Comparison of ENCODE assay signal across 8 cellular contexts in the genomic region with DNA sequence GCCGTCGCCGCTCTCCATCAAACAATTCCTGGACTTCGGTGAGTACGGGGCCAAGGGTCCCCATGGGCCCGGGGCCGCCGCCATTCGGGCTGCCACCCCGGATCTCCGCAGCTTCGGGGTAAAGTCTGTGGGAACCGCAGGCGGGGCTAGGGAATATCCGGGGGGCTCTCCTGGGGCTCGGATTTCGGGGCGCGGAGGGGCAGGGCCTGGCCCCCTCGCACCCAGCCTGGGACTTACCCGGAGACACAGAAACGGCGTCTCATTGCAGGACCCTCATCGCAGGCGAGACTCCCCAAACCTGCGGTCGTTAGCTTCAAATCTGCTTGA. TPM values are rescaled to one million over a fixed set of nuclear protein-coding genes. Genes with fewer than 3 reads are reported as not detected.
DNase-seq lines count a peak whose midpoint lies in the region; ATAC-seq, FAIRE-seq and TF ChIP-seq lines count a peak whose summit lies in the region.

No MANE protein-coding gene starts in this region.

- H3K36me3 ChIP-seq in HepG2 (replicated peaks in 1 of 2; ENCODE audit: control insufficient read depth in 1 of 2, insufficient read depth in 2 of 2, low read length in 2 of 2) = no peaks in the 10 kb centered on the region
- H3K36me3 ChIP-seq in tibial nerve = no peaks in the 10 kb centered on the region

- H3K27me3 ChIP-seq in HepG2 (ENCODE audit: control insufficient read depth in 1 of 2, insufficient read depth in 2 of 2, low read length in 2 of 2) (no peaks in the 10 kb centered on the region), tibial nerve (no peaks in the 10 kb centered on the region)

- TF ChIP-seq CTCF in HepG2 (CRISPR knock-in tag; IDR thresholded peaks at IDR 0.05) (no peak), tibial nerve (IDR thresholded peaks at IDR 0.05) (no peak)

- no peaks in the 10 kb centered on the region for H3K9me3 ChIP-seq in HepG2 (ENCODE audit: low read length)
- H3K9me3 ChIP-seq in tibial nerve = no peaks in the 10 kb centered on the region

- in situ Hi-C loops in HepG2 (cut with HindIII; ENCODE audit: extremely low pct_ligation_motif_present, low pct_unique_long_range_greater_than_20kb) = no loop called here

- peak overlapping the region; percentile 79 for H3K27ac Mint-ChIP-seq in activated naive CD8-positive, alpha-beta T cell treated with anti-CD3 and anti-CD28 coated beads for 36 hours

- H3K27ac ChIP-seq in HepG2 (ENCODE audit: extremely low read length, insufficient read depth, low read length) (no peak overlapping the region), tibial nerve (peak overlapping the region; percentile 47 to 90 (median 86))

- TF ChIP-seq POLR2A in HepG2 (IDR thresholded peaks at IDR 0.05; ENCODE audit: insufficient read depth in 1 of 2, low read depth in 2 of 2, low read length in 2 of 2) (no peak), tibial nerve (IDR thresholded peaks at IDR 0.05) (no peak)

- FAIRE-seq in HepG2 (lab: Jason Lieb, UNC) = no peak

- H3K4me1 ChIP-seq in HepG2 (ENCODE audit: insufficient read depth, low read length) (peaks cover 27% of the 10 kb centered on the region), tibial nerve (peaks cover 0 to 18% (median 0%) of the 10 kb centered on the region in 4 donors)

- peak overlapping the region; percentile 81 for H3K4me3 Mint-ChIP-seq in activated naive CD8-positive, alpha-beta T cell treated with anti-CD3 and anti-CD28 coated beads for 36 hours

- POLR2A ChIA-PET in HepG2 (lab: Yijun Ruan, JAX) = no interaction called here

- 0% methylated on average over 1 of the region's 27 CpGs for WGBS in HepG2 (ENCODE audit: low lambda C conversion rate)
- WGBS in tibial nerve, 2 donors = 10 to 32% methylated on average over 2 to 23 of the region's 27 CpGs

- no peaks in the 10 kb centered on the region for H3K9me3 Mint-ChIP-seq in activated naive CD8-positive, alpha-beta T cell treated with anti-CD3 and anti-CD28 coated beads for 36 hours

- no TSS peak for BruUV-seq in HepG2 (replicated peaks; lab: Mats Ljungman, UMichigan)

- TF ChIP-seq EP300 in HepG2 (IDR thresholded peaks at IDR 0.05; ENCODE audit: low read depth in 2 of 2, low read length in 2 of 2) (no peak), HepG2 (CRISPR knock-in tag; IDR thresholded peaks at IDR 0.05; ENCODE audit: borderline replicate concordance) (no peak), tibial nerve (IDR thresholded peaks at IDR 0.05) (no peak)

- H3K27me3 Mint-ChIP-seq in activated naive CD8-positive, alpha-beta T cell treated with anti-CD3 and anti-CD28 coated beads for 36 hours = no peaks in the 10 kb centered on the region

- peaks cover 5% of the 10 kb centered on the region for H3K36me3 Mint-ChIP-seq in activated naive CD8-positive, alpha-beta T cell treated with anti-CD3 and anti-CD28 coated beads for 36 hours

- H3K4me3 ChIP-seq in HepG2 (replicated peaks in 1 of 3; ENCODE audit: insufficient read depth in 1 of 3, low read depth in 2 of 3, low read length in 3 of 3) = peak overlapping the region; percentile 67 to 80 (median 74)
- H3K4me3 ChIP-seq in tibial nerve = peak overlapping the region; percentile 51 to 83 (median 77)

- H3K4me1 Mint-ChIP-seq in activated naive CD8-positive, alpha-beta T cell treated with anti-CD3 and anti-CD28 coated beads for 36 hours = peaks cover 35% of the 10 kb centered on the region

- peak overlapping the region; percentile 68 for H3K4me2 ChIP-seq in HepG2 (ENCODE audit: low read depth, low read length)

- ATAC-seq in GM19438 (IDR thresholded peaks at IDR 0.05; ENCODE audit: low read depth, unreplicated experiment) (peak; percentile 21), HG03439 (IDR thresholded peaks at IDR 0.05; ENCODE audit: unreplicated experiment) (peak; percentile 29), HepG2 (peak; percentile 8; the same call in 1 of the 3 replicates), HG03139 (IDR thresholded peaks at IDR 0.05; ENCODE audit: unreplicated experiment) (no peak)

- intact Hi-C loops in HepG2 (cut with micrococcal nuclease; ENCODE audit: unreplicated experiment) = loop anchor here (2.0 kb wide), 1 partner anchor 39 kb away; no protein-coding TSS in a partner anchor

- no peaks in the 10 kb centered on the region for H4K20me1 ChIP-seq in HepG2 (ENCODE audit: insufficient read depth, low read length)

- H2AFZ ChIP-seq in HepG2 (ENCODE audit: low read length) = no peak overlapping the region

- no peak for DNase-seq in activated naive CD8-positive, alpha-beta T cell treated with anti-CD3 and anti-CD28 coated beads for 36 hours
- no peak for DNase-seq in HepG2 (ENCODE audit: low spot score)
- no peak for DNase-seq in tibial nerve (ENCODE audit: low spot score in 2 of 2)
- no peak for DNase-seq in Kasumi-1 (lab: John Stamatoyannopoulos, UW)
- DNase-seq in dermis blood vessel endothelial cell = no peak

- TF ChIP-seq RAD21 in HepG2 (CRISPR knock-in tag; IDR thresholded peaks at IDR 0.05) = no peak

- CTCF ChIA-PET in HepG2 (lab: Yijun Ruan, JAX; ENCODE audit: low intra/inter-chr PET ratio, low total read pairs) = no interaction called here

- H3K9ac ChIP-seq in HepG2 (ENCODE audit: insufficient read depth, low read depth, low read length) = peak overlapping the region; percentile 75

- no peaks in the 10 kb centered on the region for H3K79me2 ChIP-seq in HepG2 (ENCODE audit: insufficient read depth, low read length)

TF ChIP-seq in HepG2, 621 proteins besides CTCF, POLR2A, EP300 and RAD21:
- no peak for TF ChIP-seq ZNF343 (CRISPR knock-in tag; IDR thresholded peaks at IDR 0.05)
- no peak for TF ChIP-seq FOSL2 (CRISPR knock-in tag; IDR thresholded peaks at IDR 0.05)
- TF ChIP-seq, protein P1, sequence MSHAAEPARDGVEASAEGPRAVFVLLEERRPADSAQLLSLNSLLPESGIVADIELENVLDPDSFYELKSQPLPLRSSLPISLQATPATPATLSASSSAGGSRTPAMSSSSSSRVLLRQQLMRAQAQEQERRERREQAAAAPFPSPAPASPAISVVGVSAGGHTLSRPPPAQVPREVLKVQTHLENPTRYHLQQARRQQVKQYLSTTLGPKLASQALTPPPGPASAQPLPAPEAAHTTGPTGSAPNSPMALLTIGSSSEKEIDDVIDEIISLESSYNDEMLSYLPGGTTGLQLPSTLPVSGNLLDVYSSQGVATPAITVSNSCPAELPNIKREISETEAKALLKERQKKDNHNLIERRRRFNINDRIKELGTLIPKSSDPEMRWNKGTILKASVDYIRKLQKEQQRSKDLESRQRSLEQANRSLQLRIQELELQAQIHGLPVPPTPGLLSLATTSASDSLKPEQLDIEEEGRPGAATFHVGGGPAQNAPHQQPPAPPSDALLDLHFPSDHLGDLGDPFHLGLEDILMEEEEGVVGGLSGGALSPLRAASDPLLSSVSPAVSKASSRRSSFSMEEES (CRISPR knock-in tag; IDR thresholded peaks at IDR 0.05) = no peak
- TF ChIP-seq, protein P2, sequence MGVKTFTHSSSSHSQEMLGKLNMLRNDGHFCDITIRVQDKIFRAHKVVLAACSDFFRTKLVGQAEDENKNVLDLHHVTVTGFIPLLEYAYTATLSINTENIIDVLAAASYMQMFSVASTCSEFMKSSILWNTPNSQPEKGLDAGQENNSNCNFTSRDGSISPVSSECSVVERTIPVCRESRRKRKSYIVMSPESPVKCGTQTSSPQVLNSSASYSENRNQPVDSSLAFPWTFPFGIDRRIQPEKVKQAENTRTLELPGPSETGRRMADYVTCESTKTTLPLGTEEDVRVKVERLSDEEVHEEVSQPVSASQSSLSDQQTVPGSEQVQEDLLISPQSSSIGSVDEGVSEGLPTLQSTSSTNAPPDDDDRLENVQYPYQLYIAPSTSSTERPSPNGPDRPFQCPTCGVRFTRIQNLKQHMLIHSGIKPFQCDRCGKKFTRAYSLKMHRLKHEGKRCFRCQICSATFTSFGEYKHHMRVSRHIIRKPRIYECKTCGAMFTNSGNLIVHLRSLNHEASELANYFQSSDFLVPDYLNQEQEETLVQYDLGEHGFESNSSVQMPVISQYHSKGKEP (CRISPR knock-in tag; IDR thresholded peaks at IDR 0.05) = no peak
- TF ChIP-seq ZNF34 (CRISPR knock-in tag; IDR thresholded peaks at IDR 0.05; ENCODE audit: borderline replicate concordance) = no peak
- no peak for TF ChIP-seq POLR2AphosphoS5 (IDR thresholded peaks at IDR 0.05; ENCODE audit: low read depth, low read length)

RNA-seq across cellular contexts. Expression of a gene that starts 0.4 kb away (rescaled TPM):
- 10 to 100 TPM; 37.3 to 38.2 TPM for total RNA-seq in activated naive CD8-positive, alpha-beta T cell treated with anti-CD3 and anti-CD28 coated beads for 36 hours
- total RNA-seq in HepG2 (2016; rRNA removed; fragmentation: Illumina TruSeq; extraction: Trizol) = 9.1 and 13.3 TPM in 2 replicates
- 3.8 and 5.6 TPM in 2 replicates for total RNA-seq in HepG2 (2016; cell fraction: cytosol; rRNA removed; fragmentation: Illumina TruSeq; extraction: Trizol; ENCODE audit: low read depth)
- total RNA-seq in HepG2 (2016; cell fraction: insoluble cytoplasmic fraction; rRNA removed; fragmentation: Illumina TruSeq; extraction: Trizol) = 8.5 and 14.7 TPM in 2 replicates
- total RNA-seq in HepG2 (2016; cell fraction: membrane; rRNA removed; fragmentation: Illumina TruSeq; extraction: Trizol) = 7.0 and 7.7 TPM in 2 replicates
- 6.3 and 7.8 TPM in 2 replicates for total RNA-seq in HepG2 (2016; cell fraction: nucleus; rRNA removed; fragmentation: Illumina TruSeq; extraction: Trizol)
- 7.3 and 10.5 TPM in 2 replicates for polyA plus RNA-seq in HepG2 (2011; rRNA removed)
- polyA plus RNA-seq in HepG2 (2011; cell fraction: cytosol; rRNA removed) = 6.6 and 7.1 TPM in 2 replicates
- polyA plus RNA-seq in HepG2 (2011; cell fraction: nucleus; rRNA removed) = 5.0 and 5.2 TPM in 2 replicates
- polyA plus RNA-seq in HepG2 (2012) = 2.9 and 5.4 TPM in 2 replicates
- polyA plus RNA-seq in HepG2 (2016; cell fraction: cytosol; fragmentation: Illumina TruSeq; extraction: Trizol; ENCODE audit: low read depth) = 3.3 and 3.6 TPM in 2 replicates
- polyA plus RNA-seq in HepG2 (2016; cell fraction: insoluble cytoplasmic fraction; fragmentation: Illumina TruSeq; extraction: Trizol; ENCODE audit: low read depth) = 10.0 and 10.1 TPM in 2 replicates
- 5.3 and 5.7 TPM in 2 replicates for polyA plus RNA-seq in HepG2 (2016; cell fraction: membrane; fragmentation: Illumina TruSeq; extraction: Trizol; ENCODE audit: low read depth)
- polyA plus RNA-seq in HepG2 (2016; cell fraction: nucleus; fragmentation: Illumina TruSeq; extraction: Trizol; ENCODE audit: insufficient read depth, low read depth) = 3.5 and 5.6 TPM in 2 replicates
- 10.5 and 17.1 TPM in 2 replicates for polyA minus RNA-seq in HepG2 (2011; rRNA and poly(A)+ RNA removed; ENCODE audit: low replicate concordance)
- 11.8 and 13.5 TPM in 2 replicates for polyA minus RNA-seq in HepG2 (2011; cell fraction: cytosol; rRNA and poly(A)+ RNA removed)
- polyA minus RNA-seq in HepG2 (2011; cell fraction: nucleus; rRNA and poly(A)+ RNA removed) = 15.2 and 15.5 TPM in 2 replicates
- 10 to 100 TPM; 18.3 to 39.8 (median 31.3) TPM for total RNA-seq in tibial nerve
- total RNA-seq in dermis blood vessel endothelial cell = 7.3 and 8.6 TPM in 2 replicates
